ENCODE assay signal across 34 cellular contexts in the genomic region with DNA sequence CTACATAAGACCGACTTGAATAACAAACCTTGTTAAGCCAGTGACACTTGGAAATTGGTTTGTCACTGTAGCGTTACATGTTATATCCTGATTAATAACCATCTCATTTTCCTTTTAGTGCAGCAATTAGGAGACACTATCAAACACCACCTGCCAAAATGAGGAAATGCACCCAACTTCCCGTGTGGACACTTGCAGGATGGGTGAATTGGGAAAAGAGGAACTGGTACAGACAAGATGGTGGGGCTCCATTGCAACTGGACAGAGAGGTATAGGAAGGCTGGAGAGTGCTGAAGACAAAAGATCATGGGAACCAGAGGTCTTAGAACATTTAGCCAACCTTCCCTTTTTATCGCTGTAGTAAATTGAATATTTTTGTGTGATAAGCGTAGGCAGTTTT.
"Had no signal": no experiment of that assay in that cellular context is flagged by ENCODE, and none has a peak within 500 bp of the region (broad histone marks: within the 10 kb centered on the region; RNA-seq: fewer than 3 reads in every experiment).

No MANE protein-coding gene starts in this region.

- H3K27me3 Mint-ChIP-seq: activated CD4-positive, alpha-beta memory T cell treated with anti-CD3 and anti-CD28 coated beads, Interleukin-2, amount 10 ng/mL, durations not matched to agents 7 days and 5 days; activated CD4-positive, alpha-beta T cell treated with anti-CD3 and anti-CD28 coated beads, Interleukin-2, amount 10 ng/mL, durations not matched to agents 7 days and 5 days; activated T-helper 17 cell treated with anti-CD3 and anti-CD28 coated beads, Interleukin-2, amount 50 U/mL, for 72 hours; central memory CD8-positive, alpha-beta T cell; effector memory CD8-positive, alpha-beta T cell; T-helper 17 cell had no signal

- H3K79me2 ChIP-seq: hepatocyte had no signal

- H3K27ac ChIP-seq: brain microvascular endothelial cell, esophagus muscularis mucosa, gastroesophageal sphincter, heart right ventricle, hepatocyte had no signal

- H3K9me3 ChIP-seq: gastroesophageal sphincter had no signal

- H3K36me3 Mint-ChIP-seq: activated naive CD8-positive, alpha-beta T cell; WTC11 had no signal

- H3K9me3 Mint-ChIP-seq: activated CD4-positive, alpha-beta memory T cell treated with anti-CD3 and anti-CD28 coated beads, Interleukin-2, amount 10 ng/mL, durations not matched to agents 7 days and 5 days; activated CD4-positive, alpha-beta T cell treated with anti-CD3 and anti-CD28 coated beads, Interleukin-2, amount 10 ng/mL, durations not matched to agents 7 days and 5 days; activated T-cell treated with anti-CD3 and anti-CD28 coated beads, Interleukin-2, amount 50 U/mL, for 4 hours; activated T-helper 17 cell treated with anti-CD3 and anti-CD28 coated beads, Interleukin-2, amount 50 U/mL, for 72 hours; central memory CD8-positive, alpha-beta T cell; T-helper 2 cell treated with Interferon-gamma antibody and Interleukin-4, amounts not matched to agents 5 μg/mL and 100 μg/mL, for 36 hours; WTC11 had no signal

- H2AFZ ChIP-seq: hepatocyte had no signal

- DNase-seq: activated CD4-positive, alpha-beta memory T cell treated with anti-CD3 and anti-CD28 coated beads, Interleukin-2, amount 10 ng/mL, durations not matched to agents 7 days and 5 days; activated CD4-positive, alpha-beta T cell treated with anti-CD3 and anti-CD28 coated beads for 1 hour; activated CD4-positive, alpha-beta T cell treated with anti-CD3 and anti-CD28 coated beads for 4 hours; activated CD4-positive, alpha-beta T cell treated with anti-CD3 and anti-CD28 coated beads, Interleukin-2, amount 10 ng/mL, durations not matched to agents 7 days and 5 days; activated CD4-positive, alpha-beta T cell treated with anti-CD3 and anti-CD28 coated beads, Interleukin-2, amount 50 U/mL, for 4 hours; activated CD8-positive, alpha-beta memory T cell treated with anti-CD3 and anti-CD28 coated beads, Interleukin-2, amount 50 U/mL, for 48 hours; activated effector memory CD4-positive, alpha-beta T cell treated with Interleukin-2 at 50 U/mL for 16 hours; activated gamma-delta T cell treated with Interleukin-2 at 50 U/mL for 16 hours; activated naive CD4-positive, alpha-beta T cell treated with anti-CD3 and anti-CD28 coated beads, Interleukin-2, amount 50 U/mL, for 16 hours; activated naive CD4-positive, alpha-beta T cell treated with Interleukin-2 at 50 U/mL for 16 hours; activated T-cell treated with anti-CD3 and anti-CD28 coated beads for 4 hours; activated T-cell treated with anti-CD3 and anti-CD28 coated beads, Interleukin-2, amount 50 U/mL, for 4 hours; amniotic stem cell; anterior cingulate cortex; brain microvascular endothelial cell; cortex of kidney; dermis blood vessel endothelial cell; effector CD4-positive, alpha-beta T cell; effector memory CD8-positive, alpha-beta T cell; erythroblast; foreskin melanocyte; heart right ventricle; T-helper 17 cell; T1000 had no signal

- H3K4me3 ChIP-seq: esophagus muscularis mucosa, gastroesophageal sphincter, heart right ventricle, hepatocyte had no signal

- ATAC-seq: activated T-cell treated with anti-CD3 and anti-CD28 coated beads, Interleukin-2, amount 50 U/mL, for 4 hours; activated T-helper 17 cell treated with anti-CD3 and anti-CD28 coated beads, Interleukin-2, amount 50 U/mL, for 72 hours; effector memory CD8-positive, alpha-beta T cell; gastroesophageal sphincter; heart right ventricle; T-helper 17 cell; WTC11 had no signal

- H3K27me3 ChIP-seq: brain microvascular endothelial cell, esophagus muscularis mucosa, gastroesophageal sphincter, heart right ventricle, hepatocyte had no signal

- H3K4me2 ChIP-seq: hepatocyte had no signal

- H3K4me1 ChIP-seq: heart right ventricle had no signal

- H3K4me3 Mint-ChIP-seq: activated CD4-positive, alpha-beta memory T cell treated with anti-CD3 and anti-CD28 coated beads, Interleukin-2, amount 10 ng/mL, durations not matched to agents 7 days and 5 days; activated CD4-positive, alpha-beta T cell treated with anti-CD3 and anti-CD28 coated beads, Interleukin-2, amount 10 ng/mL, durations not matched to agents 7 days and 5 days; activated naive CD8-positive, alpha-beta T cell; activated T-cell treated with anti-CD3 and anti-CD28 coated beads, Interleukin-2, amount 50 U/mL, for 4 hours; activated T-helper 17 cell treated with anti-CD3 and anti-CD28 coated beads, Interleukin-2, amount 50 U/mL, for 72 hours; central memory CD8-positive, alpha-beta T cell; effector memory CD8-positive, alpha-beta T cell; T-helper 17 cell; T-helper 2 cell treated with Interferon-gamma antibody and Interleukin-4, amounts not matched to agents 5 μg/mL and 100 μg/mL, for 36 hours; WTC11 had no signal

- H3K4me1 Mint-ChIP-seq: activated CD4-positive, alpha-beta memory T cell treated with anti-CD3 and anti-CD28 coated beads, Interleukin-2, amount 10 ng/mL, durations not matched to agents 7 days and 5 days; activated CD4-positive, alpha-beta T cell treated with anti-CD3 and anti-CD28 coated beads, Interleukin-2, amount 10 ng/mL, durations not matched to agents 7 days and 5 days; activated T-helper 17 cell treated with anti-CD3 and anti-CD28 coated beads, Interleukin-2, amount 50 U/mL, for 72 hours; central memory CD8-positive, alpha-beta T cell; T-helper 17 cell; WTC11 had no signal

- H3K27ac Mint-ChIP-seq: activated CD4-positive, alpha-beta memory T cell treated with anti-CD3 and anti-CD28 coated beads, Interleukin-2, amount 10 ng/mL, durations not matched to agents 7 days and 5 days; activated CD4-positive, alpha-beta T cell treated with anti-CD3 and anti-CD28 coated beads, Interleukin-2, amount 10 ng/mL, durations not matched to agents 7 days and 5 days; activated naive CD8-positive, alpha-beta T cell; activated T-helper 17 cell treated with anti-CD3 and anti-CD28 coated beads, Interleukin-2, amount 50 U/mL, for 72 hours; effector memory CD8-positive, alpha-beta T cell; T-helper 17 cell; T-helper 2 cell treated with Interferon-gamma antibody and Interleukin-4, amounts not matched to agents 5 μg/mL and 100 μg/mL, for 36 hours; WTC11 had no signal

- H3K36me3 ChIP-seq: brain microvascular endothelial cell, esophagus muscularis mucosa, gastroesophageal sphincter, heart right ventricle had no signal

- FAIRE-seq: astrocyte, bronchial epithelial cell had no signal
